15 cellular contexts compared by ENCODE assay signal in the genomic region with DNA sequence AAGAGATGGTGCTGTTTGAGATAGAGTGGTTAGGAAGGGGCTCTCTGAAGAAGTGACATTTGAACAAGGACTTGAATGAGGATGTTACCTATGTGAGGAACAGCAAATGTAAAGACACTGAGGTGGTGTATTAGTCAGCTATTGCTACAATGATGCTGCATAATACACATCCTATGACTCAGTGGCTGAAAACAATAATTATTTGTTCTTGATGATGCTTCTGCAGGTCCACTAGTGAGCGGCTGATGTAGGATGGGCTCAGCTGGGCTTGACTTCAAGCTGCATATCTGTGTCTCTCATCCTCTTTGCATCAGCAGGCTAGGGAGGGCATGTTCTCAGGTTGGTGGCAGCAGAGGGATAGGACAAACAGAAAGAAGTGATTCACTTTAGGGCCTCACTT.
"Had no signal": no experiment of that assay in that cellular context is flagged by ENCODE, and none has a peak within 500 bp of the region (broad histone marks: within the 10 kb centered on the region; RNA-seq: fewer than 3 reads in every experiment).

No MANE protein-coding gene starts in this region.

- H3K4me3 Mint-ChIP-seq: activated T-helper 17 cell treated with anti-CD3 and anti-CD28 coated beads, Interleukin-2, amount 50 U/mL, for 72 hours; stimulated activated memory B cell treated with anti-CD40 and anti-IgM and Interleukin-4, amounts not matched to agents 10 μg/mL and 1 μg/mL and 100 μg/mL, for 72 hours had no signal

- H3K4me1 ChIP-seq: uterus had no signal

- H3K9me3 Mint-ChIP-seq: activated T-helper 17 cell treated with anti-CD3 and anti-CD28 coated beads, Interleukin-2, amount 50 U/mL, for 72 hours had no signal

- H3K4me1 Mint-ChIP-seq: activated T-helper 17 cell treated with anti-CD3 and anti-CD28 coated beads, Interleukin-2, amount 50 U/mL, for 72 hours had no signal

- H3K27me3 ChIP-seq: tibial artery, uterus had no signal

- DNase-seq: activated CD4-positive, alpha-beta T cell treated with anti-CD3 and anti-CD28 coated beads, Interleukin-2, amount 50 U/mL, for 48 hours; activated naive CD4-positive, alpha-beta T cell treated with Interleukin-2 at 50 U/mL for 16 hours; aorta; esophagus squamous epithelium; foreskin fibroblast; glutamatergic neuron; kidney glomerular epithelial cell; mesendoderm; stimulated activated CD4-positive, alpha-beta T cell treated with anti-CD3 and anti-CD28 coated beads, Interleukin-2, amount 100 ng/mL, for 48 hours; T-helper 1 cell; T1000; tibial artery; uterus had no signal

- ATAC-seq: activated T-helper 17 cell treated with anti-CD3 and anti-CD28 coated beads, Interleukin-2, amount 50 U/mL, for 72 hours; stimulated activated memory B cell treated with anti-CD40 and anti-IgM and Interleukin-4, amounts not matched to agents 10 μg/mL and 1 μg/mL and 100 μg/mL, for 72 hours had no signal

- H3K27ac Mint-ChIP-seq: activated T-helper 17 cell treated with anti-CD3 and anti-CD28 coated beads, Interleukin-2, amount 50 U/mL, for 72 hours; stimulated activated memory B cell treated with anti-CD40 and anti-IgM and Interleukin-4, amounts not matched to agents 10 μg/mL and 1 μg/mL and 100 μg/mL, for 72 hours had no signal

- H3K9me3 ChIP-seq: esophagus squamous epithelium, tibial artery, uterus had no signal

- H3K36me3 ChIP-seq: esophagus squamous epithelium, tibial artery, uterus had no signal

- H3K36me3 Mint-ChIP-seq: stimulated activated memory B cell treated with anti-CD40 and anti-IgM and Interleukin-4, amounts not matched to agents 10 μg/mL and 1 μg/mL and 100 μg/mL, for 72 hours had no signal

- H3K27ac ChIP-seq: tibial artery, uterus had no signal

- H3K4me3 ChIP-seq: esophagus squamous epithelium, tibial artery, uterus had no signal
